Comparison of ENCODE assay signal across 23 cellular contexts in the genomic region with DNA sequence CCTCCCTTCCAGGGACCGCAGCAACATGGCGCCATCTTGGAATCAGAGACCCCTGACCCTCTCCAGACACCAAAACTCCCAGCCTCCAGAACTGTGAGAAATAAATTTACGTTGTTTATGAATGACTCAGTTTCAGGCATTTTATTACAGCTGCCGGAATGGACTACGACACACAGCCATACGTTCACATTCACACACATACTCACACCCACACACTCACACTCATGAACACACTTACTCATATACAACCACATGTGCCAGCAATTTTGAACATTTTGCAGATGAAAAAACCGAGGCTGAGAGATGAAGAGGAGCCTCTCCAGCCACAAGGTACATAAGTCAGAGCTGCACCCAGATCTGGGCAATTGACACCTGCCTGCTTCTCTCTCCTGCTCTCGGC.
"Had no signal": no experiment of that assay in that cellular context is flagged by ENCODE, and none has a peak within 500 bp of the region (broad histone marks: within the 10 kb centered on the region; RNA-seq: fewer than 3 reads in every experiment).

No MANE protein-coding gene starts in this region.

- H3K27ac Mint-ChIP-seq: activated CD4-positive, alpha-beta T cell treated with anti-CD3 and anti-CD28 coated beads for 36 hours; activated CD8-positive, alpha-beta memory T cell treated with anti-CD3 and anti-CD28 coated beads, Interleukin-2, amount 10 ng/mL, durations not matched to agents 7 days and 5 days; activated CD8-positive, alpha-beta T cell treated with anti-CD3 and anti-CD28 coated beads, Interleukin-2, amount 10 ng/mL, durations not matched to agents 7 days and 5 days; activated naive CD4-positive, alpha-beta T cell treated with anti-CD3 and anti-CD28 coated beads, Interleukin-2, amount 50 U/mL, for 24 hours; activated naive CD8-positive, alpha-beta T cell treated with anti-CD3 and anti-CD28 coated beads, Interleukin-2, amount 50 U/mL, for 24 hours; activated T-helper 2 cell treated with anti-CD3 and anti-CD28 coated beads, Interferon-gamma antibody, Interleukin-2, Interleukin-4, amounts not matched to agents 10 μg/mL and 5 μg/mL and 100 μg/mL, durations not matched to agents 14 hours and 24 hours and 36 hours; natural killer cell treated with Interleukin-12 subunit alpha and Interleukin-12 subunit beta and Interleukin-15 and Interleukin-18, amount 100 ng/mL, for 72 hours had no signal

- H3K4me1 Mint-ChIP-seq: activated naive CD8-positive, alpha-beta T cell treated with anti-CD3 and anti-CD28 coated beads, Interleukin-2, amount 50 U/mL, for 24 hours had no signal

- H3K9me3 ChIP-seq: breast epithelium, colonic mucosa, esophagus squamous epithelium, gastrocnemius medialis had no signal

- ATAC-seq: activated CD4-positive, alpha-beta T cell treated with anti-CD3 and anti-CD28 coated beads for 36 hours; activated CD8-positive, alpha-beta memory T cell treated with anti-CD3 and anti-CD28 coated beads, Interleukin-2, amount 10 ng/mL, durations not matched to agents 7 days and 5 days; activated CD8-positive, alpha-beta T cell treated with anti-CD3 and anti-CD28 coated beads, Interleukin-2, amount 10 ng/mL, durations not matched to agents 7 days and 5 days; activated naive CD8-positive, alpha-beta T cell treated with anti-CD3 and anti-CD28 coated beads, Interleukin-2, amount 50 U/mL, for 24 hours; gastrocnemius medialis; left colon; natural killer cell treated with Interleukin-12 subunit alpha and Interleukin-12 subunit beta and Interleukin-15 and Interleukin-18, amount 100 ng/mL, for 72 hours; sciatic nerve; stimulated activated naive CD8-positive, alpha-beta T cell treated with anti-CD3 and anti-CD28 coated beads, Interleukin-15, Interleukin-2, amounts not matched to agents 100 U/mL and 50 U/mL, for 24 hours had no signal

- H3K4me3 ChIP-seq: breast epithelium, colonic mucosa, esophagus squamous epithelium, gastrocnemius medialis, skin epidermis had no signal

- H3K9me3 Mint-ChIP-seq: activated naive CD4-positive, alpha-beta T cell treated with anti-CD3 and anti-CD28 coated beads, Interleukin-2, amount 50 U/mL, for 24 hours; activated naive CD8-positive, alpha-beta T cell treated with anti-CD3 and anti-CD28 coated beads, Interleukin-2, amount 50 U/mL, for 24 hours had no signal

- H3K36me3 Mint-ChIP-seq: activated CD8-positive, alpha-beta memory T cell treated with anti-CD3 and anti-CD28 coated beads, Interleukin-2, amount 10 ng/mL, durations not matched to agents 7 days and 5 days; activated naive CD4-positive, alpha-beta T cell treated with anti-CD3 and anti-CD28 coated beads, Interleukin-2, amount 50 U/mL, for 24 hours; natural killer cell treated with Interleukin-12 subunit alpha and Interleukin-12 subunit beta and Interleukin-15 and Interleukin-18, amount 100 ng/mL, for 72 hours had no signal

- H3K27ac ChIP-seq: breast epithelium, colonic mucosa, epithelial cell of prostate, gastrocnemius medialis, skin epidermis had no signal

- H3K27me3 Mint-ChIP-seq: activated CD4-positive, alpha-beta T cell treated with anti-CD3 and anti-CD28 coated beads for 36 hours; activated naive CD4-positive, alpha-beta T cell treated with anti-CD3 and anti-CD28 coated beads, Interleukin-2, amount 50 U/mL, for 24 hours; activated naive CD8-positive, alpha-beta T cell treated with anti-CD3 and anti-CD28 coated beads, Interleukin-2, amount 50 U/mL, for 24 hours had no signal

- H3K27me3 ChIP-seq: breast epithelium, colonic mucosa, esophagus squamous epithelium, gastrocnemius medialis had no signal

- DNase-seq: activated CD4-positive, alpha-beta T cell treated with anti-CD3 and anti-CD28 coated beads for 36 hours; activated CD4-positive, CD25-positive, alpha-beta regulatory T cell; activated CD8-positive, alpha-beta memory T cell treated with anti-CD3 and anti-CD28 coated beads, Interleukin-2, amount 10 ng/mL, durations not matched to agents 7 days and 5 days; activated CD8-positive, alpha-beta T cell treated with anti-CD3 and anti-CD28 coated beads, Interleukin-2, amount 10 ng/mL, durations not matched to agents 7 days and 5 days; activated naive CD8-positive, alpha-beta T cell treated with anti-CD3 and anti-CD28 coated beads, Interleukin-2, amount 50 U/mL, for 24 hours; activated T-cell treated with anti-CD3 and anti-CD28 coated beads, Interleukin-2, amount 50 U/mL, for 48 hours; colonic mucosa; esophagus squamous epithelium; gastrocnemius medialis; head of caudate nucleus; hippocampal formation; left colon; retina; stimulated activated CD4-positive, alpha-beta T cell treated with anti-CD3 and anti-CD28 coated beads, Interleukin-12 subunit alpha, Interleukin-12 subunit beta, amount 100 ng/mL, for 4 hours; stimulated activated CD4-positive, alpha-beta T cell treated with anti-CD3 and anti-CD28 coated beads, Interleukin-4, amount 100 ng/mL, for 1 hour; stimulated activated naive CD8-positive, alpha-beta T cell treated with anti-CD3 and anti-CD28 coated beads, Interleukin-15, Interleukin-2, amounts not matched to agents 100 U/mL and 50 U/mL, for 24 hours had no signal

- H3K36me3 ChIP-seq: breast epithelium, colonic mucosa, esophagus squamous epithelium, gastrocnemius medialis had no signal

- H3K4me1 ChIP-seq: colonic mucosa, gastrocnemius medialis had no signal

- H3K4me3 Mint-ChIP-seq: activated CD4-positive, alpha-beta T cell treated with anti-CD3 and anti-CD28 coated beads for 36 hours; activated CD8-positive, alpha-beta memory T cell treated with anti-CD3 and anti-CD28 coated beads, Interleukin-2, amount 10 ng/mL, durations not matched to agents 7 days and 5 days; activated CD8-positive, alpha-beta T cell treated with anti-CD3 and anti-CD28 coated beads, Interleukin-2, amount 10 ng/mL, durations not matched to agents 7 days and 5 days; activated naive CD4-positive, alpha-beta T cell treated with anti-CD3 and anti-CD28 coated beads, Interleukin-2, amount 50 U/mL, for 24 hours; activated naive CD8-positive, alpha-beta T cell treated with anti-CD3 and anti-CD28 coated beads, Interleukin-2, amount 50 U/mL, for 24 hours; natural killer cell treated with Interleukin-12 subunit alpha and Interleukin-12 subunit beta and Interleukin-15 and Interleukin-18, amount 100 ng/mL, for 72 hours had no signal
